Comparison of ENCODE assay signal across 8 cellular contexts in genomic region chr1:152533327-152533938, GRCh38. TPM values are rescaled to one million over a fixed set of nuclear protein-coding genes. Genes with fewer than 3 reads are reported as not detected.
DNase-seq lines count a peak whose midpoint lies in the region; ATAC-seq and TF ChIP-seq lines count a peak whose summit lies in the region.

No MANE protein-coding gene starts in this region.

- H3K4me1 ChIP-seq in spleen, result no peaks in the 10 kb centered on the region

- ATAC-seq in HG03135 (IDR thresholded peaks at IDR 0.05; ENCODE audit: unreplicated experiment), result no peak
- ATAC-seq in HG03469 (IDR thresholded peaks at IDR 0.05; ENCODE audit: unreplicated experiment), result no peak

- H3K27me3 ChIP-seq in spleen (replicated peaks in 1 of 7), result peaks cover 0 to 34% (median 6%) of the 10 kb centered on the region in 7 donors

- no peak overlapping the region for H3K4me3 ChIP-seq in spleen

- H3K36me3 ChIP-seq in spleen, result no peaks in the 10 kb centered on the region

- H3K27ac ChIP-seq in spleen, result no peak overlapping the region

- peak; percentile 20 to 33 for DNase-seq in AML-193 (lab: John Stamatoyannopoulos, UW)
- peak; percentile 31 for DNase-seq in GDM1 (lab: John Stamatoyannopoulos, UW)
- peak; percentile 42 for DNase-seq in NCI-H226
- peak; percentile 34 for DNase-seq in cerebellar cortex (ENCODE audit: low spot score)
- DNase-seq in spleen, result no peak
- no peak for DNase-seq in NCI-H1436 (lab: John Stamatoyannopoulos, UW)

- H3K9me3 ChIP-seq in spleen, result peaks cover 0 to 8% (median 0%) of the 10 kb centered on the region in 8 donors

- intact Hi-C loops in spleen (cut with DNase I; ENCODE audit: low total_unique reads), result no loop called here

- 22 to 28% (median 24%) methylated on average over 7 of the region's 7 CpGs for WGBS in spleen, 5 donors

- TF ChIP-seq POLR2A in spleen (IDR thresholded peaks at IDR 0.05), result no peak

- peak in 6 of 11 experiments; percentile 30 to 66 (median 42) for TF ChIP-seq CTCF in spleen (IDR thresholded peaks at IDR 0.05 in 8 of 11, conservative IDR thresholded peaks at IDR 0.05 in 3 of 11)

RNA-seq across cellular contexts. Expression of gene CRCT1, which starts 19.2 kb away (rescaled TPM):
- total RNA-seq in spleen, result not detected
- under 1 TPM in 1 of 3 donors, not detected in 2; 0.99 TPM for polyA plus RNA-seq in spleen

RNA-seq across cellular contexts. Expression of gene LCE5A, which starts 22.8 kb away (rescaled TPM):
- not detected for total RNA-seq in spleen
- not detected for polyA plus RNA-seq in spleen

RNA-seq across cellular contexts. Expression of gene LCE3E, which starts 33.1 kb away (rescaled TPM):
- total RNA-seq in spleen, result not detected
- not detected for polyA plus RNA-seq in spleen

RNA-seq across cellular contexts. Expression of gene LCE3D, which starts 46.9 kb away (rescaled TPM):
- not detected for total RNA-seq in spleen
- polyA plus RNA-seq in spleen, result under 1 TPM in 1 of 3 donors, not detected in 2; 0.32 TPM

Comparison
In these comparisons a context has a peak if more than half of its experiments do, and no peak if none do; other contexts are left out.
1. DNase-seq: peak in AML-193 (2 of 2), GDM1 (single experiment), NCI-H226 (single experiment) and cerebellar cortex (single experiment); none in spleen (single experiment) and NCI-H1436 (single experiment).